25 cellular contexts compared by ENCODE assay signal in genomic region chr13:20769834-20770233, GRCh38.
"Had no signal": no experiment of that assay in that cellular context is flagged by ENCODE, and none has a peak within 500 bp of the region (broad histone marks: within the 10 kb centered on the region; RNA-seq: fewer than 3 reads in every experiment).

No MANE protein-coding gene starts in this region.

- H3K9me3 ChIP-seq: testis, vagina had no signal

- H3K27ac Mint-ChIP-seq: activated naive CD8-positive, alpha-beta T cell; memory B cell; neural progenitor cell; stimulated activated effector memory CD8-positive, alpha-beta T cell treated with anti-CD3 and anti-CD28 coated beads, Interleukin-12 subunit alpha, Interleukin-12 subunit beta, amount 100 ng/mL, for 72 hours had no signal

- H3K27me3 Mint-ChIP-seq: activated naive CD8-positive, alpha-beta T cell; memory B cell; T-helper 17 cell had no signal

- H3K27me3 ChIP-seq: gastroesophageal sphincter, neural progenitor cell, testis, vagina had no signal

- H3K4me2 ChIP-seq: neural progenitor cell had no signal

- H3K4me3 Mint-ChIP-seq: activated naive CD8-positive, alpha-beta T cell; memory B cell; neural progenitor cell; stimulated activated effector memory CD8-positive, alpha-beta T cell treated with anti-CD3 and anti-CD28 coated beads, Interleukin-12 subunit alpha, Interleukin-12 subunit beta, amount 100 ng/mL, for 72 hours; T-helper 17 cell had no signal

- H2AFZ ChIP-seq: neural progenitor cell had no signal

- ATAC-seq: gastroesophageal sphincter; left ventricle myocardium superior; sciatic nerve; stimulated activated effector memory CD8-positive, alpha-beta T cell treated with anti-CD3 and anti-CD28 coated beads, Interleukin-12 subunit alpha, Interleukin-12 subunit beta, amount 100 ng/mL, for 72 hours; T-helper 17 cell had no signal

- FAIRE-seq: bronchial epithelial cell, small intestine had no signal

- H3K9ac ChIP-seq: neural progenitor cell had no signal

- H3K27ac ChIP-seq: coronary artery, epithelial cell of prostate, gastroesophageal sphincter, neural progenitor cell, testis, vagina had no signal

- DNase-seq: activated CD4-positive, alpha-beta T cell treated with anti-CD3 and anti-CD28 coated beads for 4 hours; activated CD4-positive, alpha-beta T cell treated with anti-CD3 and anti-CD28 coated beads, Interleukin-2, amount 50 U/mL, for 48 hours; activated CD4-positive, CD25-positive, alpha-beta regulatory T cell; activated gamma-delta T cell treated with Interleukin-2 at 50 U/mL for 16 hours; amniotic stem cell; cerebellar nuclear complex; head of caudate nucleus; hypothalamus; left ventricle myocardium superior; posterior cingulate gyrus; stimulated activated CD4-positive, alpha-beta T cell treated with anti-CD3 and anti-CD28 coated beads, Interleukin-2, amount 100 ng/mL, for 24 hours; T-helper 17 cell; testis; trophoblast cell had no signal

- H3K4me3 ChIP-seq: coronary artery, gastroesophageal sphincter, neural progenitor cell, testis, vagina had no signal
